Comparison of ENCODE assay signal across 2 cellular contexts in genomic region chr12:31600252-31600651, GRCh38.
TF ChIP-seq lines count a peak whose summit lies in the region.

No MANE protein-coding gene starts in this region.

TF ChIP-seq in GM23338, 12 proteins besides CTCF, POLR2A, EP300 and RAD21:
- no peak for TF ChIP-seq EZH2 (IDR thresholded peaks at IDR 0.05; ENCODE audit: low read depth, unreplicated experiment)
- TF ChIP-seq EZH2phosphoT487 (IDR thresholded peaks at IDR 0.05; ENCODE audit: unreplicated experiment), result no peak
- TF ChIP-seq CREB1 (CRISPR knock-in tag; IDR thresholded peaks at IDR 0.05; ENCODE audit: low read depth), result no peak
- no peak for TF ChIP-seq ZNF462 (CRISPR knock-in tag; IDR thresholded peaks at IDR 0.05)
- TF ChIP-seq REST (IDR thresholded peaks at IDR 0.05; ENCODE audit: unreplicated experiment), result no peak
- TF ChIP-seq JUNB (IDR thresholded peaks at IDR 0.05; ENCODE audit: unreplicated experiment), result no peak
- no peak for TF ChIP-seq ZNF331 (CRISPR knock-in tag; IDR thresholded peaks at IDR 0.05; ENCODE audit: low read depth)
- no peak for TF ChIP-seq POLR2AphosphoS5 (IDR thresholded peaks at IDR 0.05; ENCODE audit: low read depth)
- no peak for TF ChIP-seq NANOG (IDR thresholded peaks at IDR 0.05; ENCODE audit: borderline replicate concordance)
- no peak for TF ChIP-seq ETS1 (IDR thresholded peaks at IDR 0.05)
- no peak for TF ChIP-seq ZNF114 (CRISPR knock-in tag; IDR thresholded peaks at IDR 0.05)
- no peak for TF ChIP-seq STAT1 (IDR thresholded peaks at IDR 0.05; ENCODE audit: unreplicated experiment)

TF ChIP-seq in K562, 482 proteins besides CTCF, POLR2A, EP300 and RAD21:
- TF ChIP-seq ARHGAP35 (IDR thresholded peaks at IDR 0.05; ENCODE audit: partially characterized antibody) (no peak), ZBTB11 (CRISPR knock-in tag; IDR thresholded peaks at IDR 0.05) (peak in 1 of 3 experiments; percentile 91; a peak in 2 of 6 replicates), VEZF1 (CRISPR knock-in tag; IDR thresholded peaks at IDR 0.05) (peak; percentile 60; the same call in 1 of the 2 replicates)
